In genomic region chr6:17705428-17705777, GRCh38 we compare ENCODE assay signal across 8 cellular contexts. TPM values are rescaled to one million over a fixed set of nuclear protein-coding genes. Genes with fewer than 3 reads are reported as not detected.
DNase-seq lines count a peak whose midpoint lies in the region; ATAC-seq and TF ChIP-seq lines count a peak whose summit lies in the region.

No MANE protein-coding gene starts in this region.

- no peak overlapping the region for H2BK15ac ChIP-seq in mesenchymal stem cell (ENCODE audit: low read depth, poor library complexity, severe bottlenecking)

- H3K4ac ChIP-seq in mesenchymal stem cell (ENCODE audit: low read depth in 1 of 2, low read length in 2 of 2) = no peak overlapping the region

- no peak overlapping the region for H3K14ac ChIP-seq in mesenchymal stem cell (ENCODE audit: low read length in 2 of 2)

- peaks cover 6% of the 10 kb centered on the region for H3K79me1 ChIP-seq in mesenchymal stem cell (replicated peaks; ENCODE audit: low read length, poor library complexity, severe bottlenecking)

- no peak overlapping the region for H2AFZ ChIP-seq in mesenchymal stem cell (ENCODE audit: low read depth, low read length)

- DNase-seq in GM06990 (ENCODE audit: extremely low read depth, insufficient read length) (no peak), RWPE2 (ENCODE audit: low spot score) (no peak), dorsolateral prefrontal cortex (no peak), mesenchymal stem cell (peak; percentile 71), uterus (peak; percentile 55 to 56), occipital lobe (lab: John Stamatoyannopoulos, UW) (no peak)

- peak overlapping the region; percentile 95 for H3K4me2 ChIP-seq in mesenchymal stem cell (ENCODE audit: low read length, poor library complexity, severe bottlenecking)

- peak overlapping the region; percentile 60 for H2BK5ac ChIP-seq in mesenchymal stem cell (ENCODE audit: low read depth, low read length, poor library complexity, severe bottlenecking)

- no peak for TF ChIP-seq POLR2A in uterus (IDR thresholded peaks at IDR 0.05)

- no peak overlapping the region for H3K18ac ChIP-seq in mesenchymal stem cell (ENCODE audit: low read depth in 1 of 2, low read length in 2 of 2)

- H2BK120ac ChIP-seq in mesenchymal stem cell (ENCODE audit: low read depth, low read length) = no peak overlapping the region

- H3K9me3 ChIP-seq in RWPE2 (ENCODE audit: severe bottlenecking) (no peaks in the 10 kb centered on the region), mesenchymal stem cell (ENCODE audit: control insufficient read depth, low read length) (no peaks in the 10 kb centered on the region), uterus (no peaks in the 10 kb centered on the region)

- H3K9ac ChIP-seq in mesenchymal stem cell (ENCODE audit: low read length) = peak overlapping the region; percentile 96

- H2AK5ac ChIP-seq in mesenchymal stem cell (ENCODE audit: low read length, severe bottlenecking) = peak overlapping the region; percentile 31

- 0% methylated on average over 7 of the region's 10 CpGs for whole genome bisulfite sequencing in mesenchymal stem cell

- H3K4me1 ChIP-seq in RWPE2 (ENCODE audit: insufficient read depth, poor library complexity, severe bottlenecking) = peaks cover 15% of the 10 kb centered on the region
- H3K4me1 ChIP-seq in mesenchymal stem cell (ENCODE audit: control insufficient read depth, insufficient read depth, low read depth, low read length) = peaks cover 6% of the 10 kb centered on the region
- peaks cover 8 to 14% of the 10 kb centered on the region in 2 donors for H3K4me1 ChIP-seq in uterus

- intact Hi-C loops in dorsolateral prefrontal cortex (cut with DNase I) = loop anchor here in 1 of 2 donors (5.0 kb wide), 1 partner anchor 557 kb away; the partner anchor contains the start of gene DEK
- intact Hi-C loops in uterus (cut with DNase I; ENCODE audit: low total_unique reads) = loop anchor here (10.0 kb wide), 1 partner anchor 91 kb away; no protein-coding TSS in a partner anchor

- peak; percentile 3 for ATAC-seq in HG02642 (IDR thresholded peaks at IDR 0.05; ENCODE audit: poor library complexity, unreplicated experiment)
- ATAC-seq in RWPE2 (ENCODE audit: low read depth) = peak; percentile 11; the same call in 1 of the 3 replicates
- no peak for ATAC-seq in GM18858 (IDR thresholded peaks at IDR 0.05; ENCODE audit: unreplicated experiment)

- no peaks in the 10 kb centered on the region; the same call in 1 of the 2 replicates for H3K36me3 ChIP-seq in GM06990 (ENCODE audit: control insufficient read depth, insufficient read depth, low read length)
- peaks cover 1% of the 10 kb centered on the region; the same call in 1 of the 2 replicates for H3K36me3 ChIP-seq in RWPE2 (ENCODE audit: low read depth)
- no peaks in the 10 kb centered on the region for H3K36me3 ChIP-seq in mesenchymal stem cell (ENCODE audit: control insufficient read depth in 1 of 2, insufficient read depth in 2 of 2, low read depth in 1 of 2, low read length in 2 of 2)
- no peaks in the 10 kb centered on the region for H3K36me3 ChIP-seq in uterus

- H3K23ac ChIP-seq in mesenchymal stem cell (ENCODE audit: low read length in 2 of 2) = no peak overlapping the region

- H3K27ac ChIP-seq in RWPE2 (ENCODE audit: poor library complexity, severe bottlenecking) = peak overlapping the region; percentile 94
- peak overlapping the region in 48 of 59 donors; percentile 6 to 99 (median 96) for H3K27ac ChIP-seq in dorsolateral prefrontal cortex
- H3K27ac ChIP-seq in mesenchymal stem cell (ENCODE audit: low read length, poor library complexity, severe bottlenecking) = peak overlapping the region; percentile 88
- peak overlapping the region; percentile 92 to 97 for H3K27ac ChIP-seq in uterus

- no peak overlapping the region for H2BK12ac ChIP-seq in mesenchymal stem cell (ENCODE audit: low read length in 2 of 2)

- no peak overlapping the region for H4K8ac ChIP-seq in mesenchymal stem cell (ENCODE audit: low read length)

- H3K4me3 ChIP-seq in GM06990 (replicated peaks; ENCODE audit: low read depth, low read length) = peak overlapping the region; percentile 96
- peak overlapping the region; percentile 78 for H3K4me3 ChIP-seq in RWPE2 (ENCODE audit: severe bottlenecking)
- H3K4me3 ChIP-seq in dorsolateral prefrontal cortex = peak overlapping the region; percentile 77 to 100 (median 96)
- H3K4me3 ChIP-seq in mesenchymal stem cell (ENCODE audit: insufficient read depth in 1 of 2, low read depth in 1 of 2, low read length in 2 of 2) = peak overlapping the region; percentile 92 to 99
- H3K4me3 ChIP-seq in uterus = peak overlapping the region; percentile 64 to 84

- TF ChIP-seq CTCF in GM06990 (IDR thresholded peaks at IDR 0.05; ENCODE audit: insufficient read depth, low read length, poor library complexity, severe bottlenecking) (no peak), RWPE2 (IDR thresholded peaks at IDR 0.05; ENCODE audit: poor library complexity, severe bottlenecking) (no peak), dorsolateral prefrontal cortex (IDR thresholded peaks at IDR 0.05 in 54 of 56, conservative IDR thresholded peaks at IDR 0.05 in 2 of 56; ENCODE audit: low read depth in 1 of 56, partially characterized antibody in 56 of 56) (peak in 1 of 56 donors; percentile 10), uterus (IDR thresholded peaks at IDR 0.05) (no peak)

- no peaks in the 10 kb centered on the region for H3K27me3 ChIP-seq in GM06990 (replicated peaks; ENCODE audit: control insufficient read depth, insufficient read depth, low read length)
- no peaks in the 10 kb centered on the region for H3K27me3 ChIP-seq in RWPE2 (ENCODE audit: insufficient read depth, poor library complexity, severe bottlenecking)
- H3K27me3 ChIP-seq in dorsolateral prefrontal cortex = no peaks in the 10 kb centered on the region
- H3K27me3 ChIP-seq in mesenchymal stem cell (ENCODE audit: control insufficient read depth in 1 of 2, insufficient read depth in 1 of 2, low read length in 2 of 2) = no peaks in the 10 kb centered on the region
- no peaks in the 10 kb centered on the region for H3K27me3 ChIP-seq in uterus

- no peak overlapping the region for H4K91ac ChIP-seq in mesenchymal stem cell (ENCODE audit: low read length)

RNA-seq across cellular contexts. Expression of gene NUP153, which starts 1.3 kb away (rescaled TPM):
- total RNA-seq in dorsolateral prefrontal cortex (10 to 100 TPM; 26.7 to 40.0 (median 33.5) TPM), uterus (10 to 100 TPM; 14.1 to 55.1 (median 48.4) TPM), occipital lobe (51.8 TPM)
- 18.9 TPM for polyA plus RNA-seq in mesenchymal stem cell (2013, experiment 1 of 2)
- 18.9 TPM for polyA plus RNA-seq in mesenchymal stem cell (2013, experiment 2 of 2)

Comparison
In these comparisons a context has a peak if more than half of its experiments do, and no peak if none do; other contexts are left out.
1. DNase-seq: peak in mesenchymal stem cell (single experiment) and uterus (2 of 2); none in GM06990 (single experiment), RWPE2 (single experiment), dorsolateral prefrontal cortex (0 of 10) and occipital lobe (single experiment).
2. Peak in every context shown above with its lines, with median percentiles within 50 percentile points of each other: H3K4me3 ChIP-seq and H3K27ac ChIP-seq.